Comparison of ENCODE assay signal across 1 cellular context in genomic region chr12:57238854-57239554, GRCh38.
TF ChIP-seq lines count a peak whose summit lies in the region.

No MANE protein-coding gene starts in this region.

TF ChIP-seq in GM12878, 131 proteins besides CTCF, POLR2A, EP300 and RAD21 (continued from another document and continues in another):
- no peak for TF ChIP-seq ZBTB11 (CRISPR knock-in tag; IDR thresholded peaks at IDR 0.05)
- no peak for TF ChIP-seq ZBTB33 (IDR thresholded peaks at IDR 0.05)
- TF ChIP-seq TCF3 (IDR thresholded peaks at IDR 0.05; ENCODE audit: borderline replicate concordance, insufficient read depth, low read depth, low read length): no peak
- TF ChIP-seq CHD2 (IDR thresholded peaks at IDR 0.05; ENCODE audit: borderline replicate concordance, low read depth, low read length): 0 out of 2 replicates have a peak, but pooled peaks have one; percentile 54
- no peak for TF ChIP-seq ZBED1 (IDR thresholded peaks at IDR 0.05; ENCODE audit: borderline replicate concordance)
- no peak for TF ChIP-seq SPI1 (IDR thresholded peaks at IDR 0.05; ENCODE audit: borderline replicate concordance, insufficient read depth, low read depth, low read length)
- TF ChIP-seq ZSCAN29 (IDR thresholded peaks at IDR 0.05): no peak
- no peak for TF ChIP-seq MEF2A (IDR thresholded peaks at IDR 0.05; ENCODE audit: insufficient read depth, low read depth, low read length)
- TF ChIP-seq CREM (IDR thresholded peaks at IDR 0.05; ENCODE audit: low read depth): 0 out of 2 replicates have a peak, but pooled peaks have one; percentile 30
- TF ChIP-seq SMAD1 (IDR thresholded peaks at IDR 0.05; ENCODE audit: low read depth, partially characterized antibody): no peak
- no peak for TF ChIP-seq CEBPB (IDR thresholded peaks at IDR 0.05; ENCODE audit: borderline replicate concordance in 1 of 2, low read depth in 2 of 2, low read length in 2 of 2)
- no peak for TF ChIP-seq CHD1 (IDR thresholded peaks at IDR 0.05; ENCODE audit: low read depth, low read length)
- no peak for TF ChIP-seq KAT2A (conservative IDR thresholded peaks at IDR 0.05; ENCODE audit: control insufficient read depth, low read depth, low read length)
- TF ChIP-seq CREB1 (IDR thresholded peaks at IDR 0.05; ENCODE audit: low read depth): peak; percentile 63; the same call in 1 of the 2 replicates
- TF ChIP-seq ZBTB40 (IDR thresholded peaks at IDR 0.05; ENCODE audit: borderline replicate concordance): no peak
- no peak for TF ChIP-seq CEBPZ (IDR thresholded peaks at IDR 0.05; ENCODE audit: low read depth, low read length)
- no peak for TF ChIP-seq SIX5 (IDR thresholded peaks at IDR 0.05; ENCODE audit: low read depth, low read length, severe bottlenecking)
- TF ChIP-seq POLR2AphosphoS5 (IDR thresholded peaks at IDR 0.05; ENCODE audit: low read length): no peak
- TF ChIP-seq ATF2 (IDR thresholded peaks at IDR 0.05; ENCODE audit: low read length): no peak
- TF ChIP-seq ZNF384 (IDR thresholded peaks at IDR 0.05; ENCODE audit: borderline replicate concordance, low read depth, low read length): no peak
- 0 out of 2 replicates have a peak, but pooled peaks have one; percentile 8 for TF ChIP-seq RUNX3 (IDR thresholded peaks at IDR 0.05; ENCODE audit: low read length)
- no peak for TF ChIP-seq JUNB (IDR thresholded peaks at IDR 0.05)
- TF ChIP-seq NBN (IDR thresholded peaks at IDR 0.05): peak; percentile 34; the same call in 1 of the 2 replicates
- TF ChIP-seq BCL3 (IDR thresholded peaks at IDR 0.05; ENCODE audit: borderline replicate concordance, insufficient read depth, low read depth, low read length, poor library complexity, severe bottlenecking): no peak
- TF ChIP-seq YY1 (IDR thresholded peaks at IDR 0.05; ENCODE audit: low read depth, low read length): peak; percentile 84
- peak; percentile 56; the same call in 1 of the 2 replicates for TF ChIP-seq BACH1 (IDR thresholded peaks at IDR 0.05; ENCODE audit: borderline replicate concordance)
- peak; percentile 32; the same call in 1 of the 2 replicates for TF ChIP-seq E2F4 (IDR thresholded peaks at IDR 0.05; ENCODE audit: low read depth, low read length)
- TF ChIP-seq NR2C1 (IDR thresholded peaks at IDR 0.05): no peak
- TF ChIP-seq REST (IDR thresholded peaks at IDR 0.05; ENCODE audit: low read depth, low read length): no peak
- TF ChIP-seq SREBF1 (IDR thresholded peaks at IDR 0.05; ENCODE audit: low read length): no peak
- TF ChIP-seq MTA2 (IDR thresholded peaks at IDR 0.05; ENCODE audit: low read depth): no peak
- no peak for TF ChIP-seq BMI1 (IDR thresholded peaks at IDR 0.05; ENCODE audit: borderline replicate concordance)
- peak; percentile 90; the same call in 1 of the 2 replicates for TF ChIP-seq RB1 (IDR thresholded peaks at IDR 0.05; ENCODE audit: borderline replicate concordance)
- TF ChIP-seq TCF12 (IDR thresholded peaks at IDR 0.05; ENCODE audit: low read depth, low read length): no peak
